8 cellular contexts compared by ENCODE assay signal in the genomic region with DNA sequence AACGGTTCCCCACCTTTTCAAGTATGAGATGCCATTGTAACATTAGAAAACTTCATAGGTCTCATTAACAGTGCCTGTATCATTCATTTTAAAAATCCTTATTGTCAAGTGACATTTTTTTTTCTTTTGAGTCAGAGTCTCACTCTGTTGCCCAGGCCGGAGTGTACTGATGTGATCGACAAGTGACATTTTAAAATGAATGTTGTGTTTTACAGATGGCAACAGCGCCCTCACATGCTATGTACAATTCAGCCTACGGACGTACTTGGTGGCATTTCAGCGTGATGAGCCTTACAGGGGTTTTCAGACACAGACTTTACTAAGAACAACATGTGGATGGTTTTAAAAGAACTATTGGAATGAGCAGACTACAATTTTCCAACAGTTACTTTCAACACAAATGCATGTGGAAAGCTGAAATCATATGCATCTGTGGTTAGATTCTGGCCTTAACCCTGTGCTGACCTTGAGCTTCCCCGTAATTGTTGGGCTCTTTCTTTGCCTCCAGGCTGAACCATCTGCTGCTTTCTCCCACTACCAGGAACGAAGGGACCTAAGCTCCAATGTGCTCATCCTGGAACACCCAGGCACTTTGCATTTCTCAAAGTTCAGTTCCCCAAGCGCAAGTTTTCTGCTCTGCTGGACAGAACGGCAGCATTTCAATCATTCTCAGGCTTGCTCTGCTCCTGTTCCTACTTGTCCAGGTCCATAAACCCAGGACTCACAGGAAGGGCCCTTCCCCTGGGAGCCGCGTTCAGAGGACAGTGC.
DNase-seq lines count a peak whose midpoint lies in the region; ATAC-seq and TF ChIP-seq lines count a peak whose summit lies in the region.

No MANE protein-coding gene starts in this region.

- TF ChIP-seq CTCF in foreskin fibroblast (IDR thresholded peaks at IDR 0.05; ENCODE audit: low read depth, low read length) (peak; percentile 41), tibial nerve (IDR thresholded peaks at IDR 0.05) (peak in 1 of 5 experiments; percentile 16)

- no peak for TF ChIP-seq EP300 in tibial nerve (IDR thresholded peaks at IDR 0.05)

- ATAC-seq in SK-N-SH treated with all-trans-retinoic acid at 6 μM for 48 hours, result peak; percentile 88
- ATAC-seq in GM19395 (IDR thresholded peaks at IDR 0.05; ENCODE audit: unreplicated experiment), result no peak

- H3K9me3 ChIP-seq in tibial nerve, result no peaks in the 10 kb centered on the region

- WGBS in tibial nerve, 2 donors, result 42 to 43% methylated on average over 13 of the region's 13 CpGs

- H3K27ac ChIP-seq in tibial nerve, result no peak overlapping the region

- H3K4me3 ChIP-seq in Jurkat, Clone E6-1 (ENCODE audit: low read length), result no peak overlapping the region
- H3K4me3 ChIP-seq in foreskin fibroblast (ENCODE audit: low read depth in 1 of 2, low read length in 2 of 2), result no peak overlapping the region
- H3K4me3 ChIP-seq in skeletal muscle cell (ENCODE audit: low read depth, low read length), result no peak overlapping the region
- no peak overlapping the region for H3K4me3 ChIP-seq in tibial nerve

- no peaks in the 10 kb centered on the region for H3K36me3 ChIP-seq in tibial nerve

- no peaks in the 10 kb centered on the region for H3K27me3 ChIP-seq in tibial nerve

- TF ChIP-seq POLR2A in tibial nerve (IDR thresholded peaks at IDR 0.05), result no peak

- DNase-seq in DMS53 treated with DMSO at 0.1 percent for 48 hours (lab: John Stamatoyannopoulos, UW; ENCODE audit: unreplicated experiment) (peak; percentile 64), foreskin fibroblast (peak; percentile 80 to 91), skeletal muscle cell (ENCODE audit: low read depth) (peak; percentile 53), tibial nerve (ENCODE audit: low spot score in 2 of 2) (no peak)
- peak; percentile 51 for DNase-seq in Jurkat, Clone E6-1 (ENCODE audit: low read depth, low spot score)
- no peak for DNase-seq in effector CD8-positive, alpha-beta T cell (lab: John Stamatoyannopoulos, UW)

- H3K4me1 ChIP-seq in tibial nerve, result no peaks in the 10 kb centered on the region

TF ChIP-seq in SK-N-SH treated with all-trans-retinoic acid at 6 μM for 48 hours, 23 proteins besides CTCF, POLR2A, EP300 and RAD21:
- TF ChIP-seq RARB (CRISPR knock-in tag; IDR thresholded peaks at IDR 0.05) (no peak), POU6F1 (CRISPR knock-in tag; IDR thresholded peaks at IDR 0.05; ENCODE audit: borderline replicate concordance, low read depth) (no peak), OSR1 (CRISPR knock-in tag; IDR thresholded peaks at IDR 0.05) (no peak), ZFP30 (CRISPR knock-in tag; IDR thresholded peaks at IDR 0.05) (no peak), TSHZ2 (CRISPR knock-in tag; IDR thresholded peaks at IDR 0.05) (no peak), ZNF8 (CRISPR knock-in tag; IDR thresholded peaks at IDR 0.05) (no peak), ZNF565 (CRISPR knock-in tag; conservative IDR thresholded peaks at IDR 0.05; ENCODE audit: low read depth) (no peak), SNAI2 (CRISPR knock-in tag; IDR thresholded peaks at IDR 0.05) (no peak), ZC3H10 (CRISPR knock-in tag; IDR thresholded peaks at IDR 0.05) (no peak), TCF4 (CRISPR knock-in tag; IDR thresholded peaks at IDR 0.05; ENCODE audit: borderline replicate concordance) (no peak), PATZ1 (CRISPR knock-in tag; IDR thresholded peaks at IDR 0.05; ENCODE audit: borderline replicate concordance) (no peak)
- TF ChIP-seq, protein P1, sequence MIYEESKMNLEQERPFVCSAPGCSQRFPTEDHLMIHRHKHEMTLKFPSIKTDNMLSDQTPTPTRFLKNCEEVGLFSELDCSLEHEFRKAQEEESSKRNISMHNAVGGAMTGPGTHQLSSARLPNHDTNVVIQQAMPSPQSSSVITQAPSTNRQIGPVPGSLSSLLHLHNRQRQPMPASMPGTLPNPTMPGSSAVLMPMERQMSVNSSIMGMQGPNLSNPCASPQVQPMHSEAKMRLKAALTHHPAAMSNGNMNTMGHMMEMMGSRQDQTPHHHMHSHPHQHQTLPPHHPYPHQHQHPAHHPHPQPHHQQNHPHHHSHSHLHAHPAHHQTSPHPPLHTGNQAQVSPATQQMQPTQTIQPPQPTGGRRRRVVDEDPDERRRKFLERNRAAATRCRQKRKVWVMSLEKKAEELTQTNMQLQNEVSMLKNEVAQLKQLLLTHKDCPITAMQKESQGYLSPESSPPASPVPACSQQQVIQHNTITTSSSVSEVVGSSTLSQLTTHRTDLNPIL (CRISPR knock-in tag; IDR thresholded peaks at IDR 0.05; ENCODE audit: low read depth), result no peak
- TF ChIP-seq, protein P2, sequence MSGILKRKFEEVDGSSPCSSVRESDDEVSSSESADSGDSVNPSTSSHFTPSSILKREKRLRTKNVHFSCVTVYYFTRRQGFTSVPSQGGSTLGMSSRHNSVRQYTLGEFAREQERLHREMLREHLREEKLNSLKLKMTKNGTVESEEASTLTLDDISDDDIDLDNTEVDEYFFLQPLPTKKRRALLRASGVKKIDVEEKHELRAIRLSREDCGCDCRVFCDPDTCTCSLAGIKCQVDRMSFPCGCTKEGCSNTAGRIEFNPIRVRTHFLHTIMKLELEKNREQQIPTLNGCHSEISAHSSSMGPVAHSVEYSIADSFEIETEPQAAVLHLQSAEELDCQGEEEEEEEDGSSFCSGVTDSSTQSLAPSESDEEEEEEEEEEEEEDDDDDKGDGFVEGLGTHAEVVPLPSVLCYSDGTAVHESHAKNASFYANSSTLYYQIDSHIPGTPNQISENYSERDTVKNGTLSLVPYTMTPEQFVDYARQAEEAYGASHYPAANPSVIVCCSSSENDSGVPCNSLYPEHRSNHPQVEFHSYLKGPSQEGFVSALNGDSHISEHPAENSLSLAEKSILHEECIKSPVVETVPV (CRISPR knock-in tag; IDR thresholded peaks at IDR 0.05), result no peak
TF ChIP-seq in SK-N-SH treated with all-trans-retinoic acid at 6 μM for 48 hours: peak in this region for 0.

Comparison
In these comparisons a context has a peak if more than half of its experiments do, and no peak if none do; other contexts are left out.
1. DNase-seq: peak in DMS53 treated with DMSO at 0.1 percent for 48 hours (single experiment), Jurkat, Clone E6-1 (single experiment), foreskin fibroblast (2 of 2) and skeletal muscle cell (single experiment); none in effector CD8-positive, alpha-beta T cell (single experiment) and tibial nerve (0 of 2).